ENCODE assay signal across 1 cellular context in the genomic region with DNA sequence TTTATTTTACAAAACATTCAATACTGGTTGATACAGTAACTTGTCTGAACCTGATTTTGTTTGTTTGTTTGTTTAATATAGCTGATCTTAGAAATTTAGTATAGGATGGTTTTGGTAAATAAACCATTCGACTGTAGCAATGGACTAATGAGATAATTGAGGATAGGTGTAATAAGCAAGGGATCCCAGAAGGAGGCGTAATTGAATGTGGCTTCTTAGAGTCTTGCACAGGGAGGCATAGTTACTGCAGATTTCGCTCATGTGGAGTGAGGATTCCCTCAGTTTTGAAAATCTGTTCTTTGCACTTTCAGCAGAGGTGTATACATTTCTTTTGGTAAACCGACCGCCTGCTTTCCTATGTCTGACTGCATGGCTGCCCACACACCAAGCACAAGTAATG.
TF ChIP-seq lines count a peak whose summit lies in the region.

No MANE protein-coding gene starts in this region.

TF ChIP-seq in IMR-90, 13 proteins besides CTCF, POLR2A, EP300 and RAD21 (continued from another document):
- TF ChIP-seq USF2 (IDR thresholded peaks at IDR 0.05; ENCODE audit: low read depth, low read length) (no peak), FOS (IDR thresholded peaks at IDR 0.05; ENCODE audit: low read depth, low read length) (no peak), RFX5 (IDR thresholded peaks at IDR 0.05; ENCODE audit: low read depth, low read length) (no peak), BHLHE40 (IDR thresholded peaks at IDR 0.05; ENCODE audit: low read depth, low read length) (no peak), MAFK (IDR thresholded peaks at IDR 0.05; ENCODE audit: low read depth, low read length) (no peak), MAZ (IDR thresholded peaks at IDR 0.05; ENCODE audit: borderline replicate concordance, low read depth, low read length) (no peak), SMC3 (IDR thresholded peaks at IDR 0.05; ENCODE audit: low read depth, low read length) (no peak)
- TF ChIP-seq, protein P1, sequence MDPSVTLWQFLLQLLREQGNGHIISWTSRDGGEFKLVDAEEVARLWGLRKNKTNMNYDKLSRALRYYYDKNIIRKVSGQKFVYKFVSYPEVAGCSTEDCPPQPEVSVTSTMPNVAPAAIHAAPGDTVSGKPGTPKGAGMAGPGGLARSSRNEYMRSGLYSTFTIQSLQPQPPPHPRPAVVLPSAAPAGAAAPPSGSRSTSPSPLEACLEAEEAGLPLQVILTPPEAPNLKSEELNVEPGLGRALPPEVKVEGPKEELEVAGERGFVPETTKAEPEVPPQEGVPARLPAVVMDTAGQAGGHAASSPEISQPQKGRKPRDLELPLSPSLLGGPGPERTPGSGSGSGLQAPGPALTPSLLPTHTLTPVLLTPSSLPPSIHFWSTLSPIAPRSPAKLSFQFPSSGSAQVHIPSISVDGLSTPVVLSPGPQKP (IDR thresholded peaks at IDR 0.05; ENCODE audit: borderline replicate concordance, low read depth, low read length) = no peak
